Comparison of ENCODE assay signal across 8 cellular contexts in the genomic region with DNA sequence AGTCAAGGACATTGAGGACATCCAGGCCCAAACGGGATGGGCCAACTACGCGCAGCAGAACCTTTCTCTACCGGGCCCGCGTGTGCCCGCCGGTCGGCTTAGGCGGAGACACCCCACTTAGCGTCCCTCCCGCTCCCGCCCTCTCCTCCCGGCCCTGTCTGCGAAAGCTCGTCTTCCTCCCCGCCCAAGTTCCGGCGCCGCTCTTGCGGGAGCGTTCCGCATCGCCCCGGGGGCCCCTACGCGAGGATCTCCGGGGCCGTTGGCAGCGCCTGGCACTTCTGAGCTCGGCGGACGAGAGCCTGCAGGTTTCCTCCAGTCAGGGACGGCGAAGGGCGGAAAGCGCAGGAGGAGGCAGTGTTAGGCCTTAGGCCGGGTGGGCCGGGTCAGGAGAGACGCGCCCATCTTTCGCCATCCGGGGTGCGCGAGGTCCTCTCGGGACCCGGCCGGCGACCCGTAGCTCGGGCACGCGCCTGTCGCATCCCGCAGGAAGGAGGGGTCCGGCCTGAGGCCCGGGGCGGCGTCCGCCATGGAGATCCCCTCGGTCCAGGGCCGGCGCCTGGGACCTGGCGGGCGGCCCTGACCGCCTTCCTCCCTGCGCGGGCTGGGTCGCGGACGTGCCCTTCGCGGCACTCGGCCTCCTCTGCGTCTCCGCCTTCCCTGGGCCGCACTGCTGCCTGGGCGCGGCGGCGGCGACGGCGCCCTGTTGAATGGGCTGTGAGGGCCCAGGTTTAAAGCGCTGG. TPM values are rescaled to one million over a fixed set of nuclear protein-coding genes. Genes with fewer than 3 reads are reported as not detected.
DNase-seq lines count a peak whose midpoint lies in the region; ATAC-seq and TF ChIP-seq lines count a peak whose summit lies in the region.

A gene (plus strand): TSS at position 141 of the 740 bp plus-strand sequence. CDS start 673 bp downstream, outside the sequence.

- peaks cover 47% of the 10 kb centered on the region for H3K79me2 ChIP-seq in fibroblast of lung (ENCODE audit: control insufficient read depth, insufficient read depth, low read length)

- H3K27ac Mint-ChIP-seq in activated T-helper 17 cell treated with anti-CD3 and anti-CD28 coated beads, Interleukin-2, amount 50 U/mL, for 72 hours = peak within 1 kb of the TSS; percentile 99
- H3K27ac Mint-ChIP-seq in naive thymus-derived CD8-positive, alpha-beta T cell = peak within 1 kb of the TSS; percentile 97 to 100 (median 98)

- peaks cover 35% of the 10 kb centered on the region for H3K36me3 Mint-ChIP-seq in activated T-helper 17 cell treated with anti-CD3 and anti-CD28 coated beads, Interleukin-2, amount 50 U/mL, for 72 hours (ENCODE audit: low read depth)
- H3K36me3 Mint-ChIP-seq in naive thymus-derived CD8-positive, alpha-beta T cell = peaks cover 0 to 12% (median 0%) of the 10 kb centered on the region in 3 donors

- peak within 1 kb of the TSS; percentile 92 for H3K9ac ChIP-seq in fibroblast of lung (ENCODE audit: insufficient read depth, low read length)

- peak within 1 kb of the TSS; percentile 82 to 98 (median 87) for H3K4me3 ChIP-seq in fibroblast of lung (replicated peaks in 1 of 4; ENCODE audit: control extremely low read depth in 1 of 4, insufficient read depth in 1 of 4, low read depth in 3 of 4, low read length in 4 of 4)

- peak; percentile 91 for DNase-seq in EH (ENCODE audit: low read depth)
- DNase-seq in H4 (ENCODE audit: low spot score) = peak; percentile 86
- peak; percentile 91 for DNase-seq in LoVo (ENCODE audit: low spot score)
- DNase-seq in RWPE1 (ENCODE audit: low spot score) = peak; percentile 81
- peak; percentile 93 to 95 for DNase-seq in fibroblast of lung (ENCODE audit: low read depth in 2 of 2)
- peak; percentile 79 to 97 (median 86) for DNase-seq in naive thymus-derived CD8-positive, alpha-beta T cell
- DNase-seq in stimulated activated naive CD4-positive, alpha-beta T cell (lab: John Stamatoyannopoulos, UW) = peak; percentile 81 to 97 (median 92)

- no peak; the same call in 1 of the 2 replicates for TF ChIP-seq CTCF in RWPE1 (conservative IDR thresholded peaks at IDR 0.05; ENCODE audit: low read depth)
- TF ChIP-seq CTCF in fibroblast of lung (conservative IDR thresholded peaks at IDR 0.05 in 1 of 2, IDR thresholded peaks at IDR 0.05 in 1 of 2; ENCODE audit: low read depth in 1 of 2, low read length in 2 of 2) = no peak

- POLR2A ChIA-PET in RWPE1 (lab: Yijun Ruan, JAX; ENCODE audit: low non-redundant PET) = interaction anchor here (0.6 to 1.7 kb wide), 4 partner anchors 21 to 263 kb away, joined by 3 to 12 read pairs (median 4); no protein-coding TSS in a partner anchor
- POLR2A ChIA-PET in naive thymus-derived CD8-positive, alpha-beta T cell (lab: Charles Lee) = interaction anchor here (0.7 to 5.1 kb wide), 23 partner anchors 9 to 756 kb away, joined by 3 to 77 read pairs (median 6); a partner anchor contains a TSS

- H3K27ac ChIP-seq in RWPE1 (peak within 1 kb of the TSS; percentile 100), fibroblast of lung (ENCODE audit: insufficient read depth, low read length) (peak within 1 kb of the TSS; percentile 91)

- no peaks in the 10 kb centered on the region for H3K9me3 ChIP-seq in fibroblast of lung (ENCODE audit: control insufficient read depth, insufficient read depth, low read depth, low read length)

- peaks cover 41% of the 10 kb centered on the region for H3K4me1 Mint-ChIP-seq in activated T-helper 17 cell treated with anti-CD3 and anti-CD28 coated beads, Interleukin-2, amount 50 U/mL, for 72 hours
- H3K4me1 Mint-ChIP-seq in naive thymus-derived CD8-positive, alpha-beta T cell = peaks cover 35 to 56% (median 54%) of the 10 kb centered on the region in 4 donors

- peaks cover 19% of the 10 kb centered on the region for H3K4me1 ChIP-seq in fibroblast of lung (ENCODE audit: control insufficient read depth, extremely low read depth, insufficient read depth, low read length)

- H3K27me3 Mint-ChIP-seq in activated T-helper 17 cell treated with anti-CD3 and anti-CD28 coated beads, Interleukin-2, amount 50 U/mL, for 72 hours = no peaks in the 10 kb centered on the region
- peaks cover 0 to 2% (median 0%) of the 10 kb centered on the region in 5 donors for H3K27me3 Mint-ChIP-seq in naive thymus-derived CD8-positive, alpha-beta T cell

- no peaks in the 10 kb centered on the region for H3K36me3 ChIP-seq in fibroblast of lung (ENCODE audit: control insufficient read depth, insufficient read depth, low read length)

- no peaks in the 10 kb centered on the region for H3K27me3 ChIP-seq in fibroblast of lung (ENCODE audit: control insufficient read depth, insufficient read depth, low read length)

- H3K4me2 ChIP-seq in fibroblast of lung (ENCODE audit: extremely low read depth, insufficient read depth, low read length) = peak within 1 kb of the TSS; percentile 97

- H3K9me3 Mint-ChIP-seq in activated T-helper 17 cell treated with anti-CD3 and anti-CD28 coated beads, Interleukin-2, amount 50 U/mL, for 72 hours = no peaks in the 10 kb centered on the region
- no peaks in the 10 kb centered on the region for H3K9me3 Mint-ChIP-seq in naive thymus-derived CD8-positive, alpha-beta T cell

- peak within 1 kb of the TSS; percentile 87 for H2AFZ ChIP-seq in fibroblast of lung (ENCODE audit: low read length)

- peak; percentile 81 for ATAC-seq in activated T-helper 17 cell treated with anti-CD3 and anti-CD28 coated beads, Interleukin-2, amount 50 U/mL, for 72 hours (replicated peaks)
- peak; percentile 80 to 82 for ATAC-seq in naive thymus-derived CD8-positive, alpha-beta T cell

- peaks cover 12% of the 10 kb centered on the region for H4K20me1 ChIP-seq in fibroblast of lung (ENCODE audit: control insufficient read depth, extremely low read depth, insufficient read depth, low read length)

- CTCF ChIA-PET in RWPE1 (lab: Yijun Ruan, JAX) = interaction anchor here (0.6 to 1.2 kb wide), 2 partner anchors 25 to 72 kb away, joined by 3 to 7 read pairs; no protein-coding TSS in a partner anchor

- H3K4me3 Mint-ChIP-seq in activated T-helper 17 cell treated with anti-CD3 and anti-CD28 coated beads, Interleukin-2, amount 50 U/mL, for 72 hours = peak within 1 kb of the TSS; percentile 89
- peak within 1 kb of the TSS; percentile 85 to 99 (median 94) for H3K4me3 Mint-ChIP-seq in naive thymus-derived CD8-positive, alpha-beta T cell

RNA-seq across cellular contexts. Expression of the gene that starts here (rescaled TPM):
- total RNA-seq in H4 (2014; rRNA removed; shearing (Covaris generic)) = 23.3 and 23.8 TPM in 2 replicates
- 10 to 100 TPM; 35.1 to 43.6 TPM for total RNA-seq in activated T-helper 17 cell treated with anti-CD3 and anti-CD28 coated beads, Interleukin-2, amount 50 U/mL, for 72 hours
- total RNA-seq in fibroblast of lung = 46.7 and 48.4 TPM in 2 replicates
- 20.9 and 38.2 TPM in 2 replicates for polyA plus RNA-seq in fibroblast of lung
- 12.7 and 26.3 TPM in 2 replicates for polyA plus RNA-seq in fibroblast of lung (2012)
- polyA minus RNA-seq in fibroblast of lung (ENCODE audit: low replicate concordance) = 52.3 and 178 TPM in 2 replicates
- 10 to 100 TPM; 61.1 to 66.5 TPM for total RNA-seq in naive thymus-derived CD8-positive, alpha-beta T cell
- polyA plus RNA-seq in naive thymus-derived CD8-positive, alpha-beta T cell = 10 to 100 TPM; 13.4 to 15.7 (median 14.6) TPM

Comparison
In these comparisons a context has a peak if more than half of its experiments do, and no peak if none do; other contexts are left out.
1. Peak in every context shown above with its lines: DNase-seq, ATAC-seq, H3K4me3 ChIP-seq and H3K27ac ChIP-seq.